In the genomic region with DNA sequence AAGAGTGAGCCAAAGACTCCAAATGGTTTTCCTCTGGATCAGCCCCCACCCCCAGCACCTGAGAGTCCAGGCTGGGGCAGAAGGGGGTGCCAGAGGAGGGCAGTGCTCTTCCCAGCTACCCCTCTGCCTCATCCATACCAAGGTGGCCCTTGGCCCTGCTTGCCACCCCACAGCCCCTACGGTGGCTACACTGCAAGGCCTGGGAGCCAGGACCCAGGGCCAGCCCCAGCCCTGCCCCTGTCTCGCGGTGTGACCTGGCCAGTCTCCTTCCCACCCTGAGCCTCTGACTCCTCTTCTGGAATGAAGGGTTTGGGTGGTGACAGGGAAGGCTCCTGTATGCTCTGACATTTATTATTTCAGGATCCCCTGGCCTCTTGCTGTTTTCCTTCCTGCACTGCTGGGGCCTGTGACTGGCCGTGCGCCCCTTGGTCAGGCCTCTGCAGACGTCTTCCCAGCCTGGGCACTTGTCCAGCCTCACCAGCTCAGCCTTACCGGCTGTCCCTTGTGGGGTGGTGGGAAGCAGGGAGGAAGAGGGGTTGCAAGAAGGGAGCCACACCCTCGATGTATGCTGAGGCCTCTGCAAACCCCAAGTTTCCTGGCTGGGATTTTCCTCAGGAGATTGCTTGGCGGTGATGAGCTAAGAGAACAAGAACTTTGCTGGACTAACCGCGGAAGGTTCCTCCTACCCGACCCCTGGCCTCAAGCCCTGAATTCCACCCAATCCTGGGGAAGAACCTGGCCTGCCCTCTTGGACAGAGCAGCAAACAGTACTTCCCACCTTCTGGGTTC, we compare ENCODE assay signal across 16 cellular contexts. TPM values are rescaled to one million over a fixed set of nuclear protein-coding genes. Genes with fewer than 3 reads are reported as not detected.
DNase-seq lines count a peak whose midpoint lies in the region; ATAC-seq and TF ChIP-seq lines count a peak whose summit lies in the region.
"Had no signal": no experiment of that assay in that cellular context is flagged by ENCODE, and none has a peak within 500 bp of the region (broad histone marks: within the 10 kb centered on the region; RNA-seq: fewer than 3 reads in every experiment).

No MANE protein-coding gene starts in this region.

- CTCF ChIA-PET in activated CD8-positive, alpha-beta memory T cell treated with anti-CD3 and anti-CD28 coated beads, Interleukin-2, amount 10 ng/mL, durations not matched to agents 7 days and 5 days (lab: Charles Lee): interaction anchor here (0.9 kb wide), 1 partner anchor 60 kb away, joined by 3 read pairs; a partner anchor contains a TSS

- TF ChIP-seq POLR2A in esophagus squamous epithelium (IDR thresholded peaks at IDR 0.05) (no peak), right lobe of liver (IDR thresholded peaks at IDR 0.05) (no peak), testis (IDR thresholded peaks at IDR 0.05) (no peak)

- H3K36me3 Mint-ChIP-seq in activated CD8-positive, alpha-beta memory T cell treated with anti-CD3 and anti-CD28 coated beads, Interleukin-2, amount 10 ng/mL, durations not matched to agents 7 days and 5 days: no peaks in the 10 kb centered on the region

- peak overlapping the region; percentile 38 to 81 (median 54) for H3K27ac ChIP-seq in esophagus squamous epithelium
- H3K27ac ChIP-seq in right lobe of liver: peak overlapping the region in 2 of 3 donors; percentile 72 to 89
- peak overlapping the region in 1 of 2 donors; percentile 56 for H3K27ac ChIP-seq in testis

- no peaks in the 10 kb centered on the region for H3K9me3 Mint-ChIP-seq in activated CD8-positive, alpha-beta memory T cell treated with anti-CD3 and anti-CD28 coated beads, Interleukin-2, amount 10 ng/mL, durations not matched to agents 7 days and 5 days (ENCODE audit: low read depth)
- H3K9me3 Mint-ChIP-seq: nephron progenitor cell; stimulated activated naive CD8-positive, alpha-beta T cell treated with anti-CD3 and anti-CD28 coated beads, Interleukin-15, amount 100 ng/mL, for 72 hours had no signal

- H3K27me3 ChIP-seq in esophagus squamous epithelium (no peaks in the 10 kb centered on the region), right lobe of liver (no peaks in the 10 kb centered on the region), testis (no peaks in the 10 kb centered on the region)

- H3K4me1 ChIP-seq in esophagus squamous epithelium (peaks cover 9 to 53% (median 16%) of the 10 kb centered on the region in 3 donors), right lobe of liver (peaks cover 0 to 48% (median 26%) of the 10 kb centered on the region in 4 donors), testis (peaks cover 7% of the 10 kb centered on the region)

- no peak overlapping the region for H3K27ac Mint-ChIP-seq in activated CD8-positive, alpha-beta memory T cell treated with anti-CD3 and anti-CD28 coated beads, Interleukin-2, amount 10 ng/mL, durations not matched to agents 7 days and 5 days
- H3K27ac Mint-ChIP-seq: nephron progenitor cell; stimulated activated naive CD8-positive, alpha-beta T cell treated with anti-CD3 and anti-CD28 coated beads, Interleukin-15, amount 100 ng/mL, for 72 hours had no signal

- H3K9me3 ChIP-seq in esophagus squamous epithelium (no peaks in the 10 kb centered on the region), right lobe of liver (no peaks in the 10 kb centered on the region), testis (no peaks in the 10 kb centered on the region)

- no peaks in the 10 kb centered on the region for H3K27me3 Mint-ChIP-seq in activated CD8-positive, alpha-beta memory T cell treated with anti-CD3 and anti-CD28 coated beads, Interleukin-2, amount 10 ng/mL, durations not matched to agents 7 days and 5 days
- H3K27me3 Mint-ChIP-seq: stimulated activated naive CD8-positive, alpha-beta T cell treated with anti-CD3 and anti-CD28 coated beads, Interleukin-15, amount 100 ng/mL, for 72 hours had no signal

- TF ChIP-seq CTCF in esophagus squamous epithelium (IDR thresholded peaks at IDR 0.05): no peak
- TF ChIP-seq CTCF in right lobe of liver (IDR thresholded peaks at IDR 0.05): no peak
- no peak for TF ChIP-seq CTCF in testis (IDR thresholded peaks at IDR 0.05)

- H3K4me3 ChIP-seq in esophagus squamous epithelium: no peak overlapping the region
- no peak overlapping the region for H3K4me3 ChIP-seq in right lobe of liver
- H3K4me3 ChIP-seq in testis: no peak overlapping the region

- no peaks in the 10 kb centered on the region for H3K36me3 ChIP-seq in esophagus squamous epithelium
- H3K36me3 ChIP-seq in right lobe of liver: no peaks in the 10 kb centered on the region
- H3K36me3 ChIP-seq in testis (ENCODE audit: low read depth, missing control alignments): no peaks in the 10 kb centered on the region

- H3K4me1 Mint-ChIP-seq in activated CD8-positive, alpha-beta memory T cell treated with anti-CD3 and anti-CD28 coated beads, Interleukin-2, amount 10 ng/mL, durations not matched to agents 7 days and 5 days: no peaks in the 10 kb centered on the region
- H3K4me1 Mint-ChIP-seq: stimulated activated naive CD8-positive, alpha-beta T cell treated with anti-CD3 and anti-CD28 coated beads, Interleukin-15, amount 100 ng/mL, for 72 hours had no signal

- H3K4me3 Mint-ChIP-seq in activated CD8-positive, alpha-beta memory T cell treated with anti-CD3 and anti-CD28 coated beads, Interleukin-2, amount 10 ng/mL, durations not matched to agents 7 days and 5 days: no peak overlapping the region
- H3K4me3 Mint-ChIP-seq: nephron progenitor cell; stimulated activated naive CD8-positive, alpha-beta T cell treated with anti-CD3 and anti-CD28 coated beads, Interleukin-15, amount 100 ng/mL, for 72 hours had no signal

- WGBS in esophagus squamous epithelium, 2 donors: 73 to 77% methylated on average over 7 to 11 of the region's 12 CpGs
- 19% methylated on average over 3 of the region's 12 CpGs for WGBS in right lobe of liver (ENCODE audit: insufficient coverage, low coverage, low lambda C conversion rate, missing lambda C conversion rate)
- 42 to 59% methylated on average over 8 to 12 of the region's 12 CpGs for WGBS in testis, 2 donors

- intact Hi-C loops in esophagus squamous epithelium (cut with DNase I) (no loop called here), right lobe of liver (cut with DNase I) (no loop called here), testis (cut with DNase I; ENCODE audit: low total_unique reads) (no loop called here)

- ATAC-seq in right lobe of liver (peak in 3 of 4 donors; percentile 4 to 43 (median 5)), HG02884 (IDR thresholded peaks at IDR 0.05; ENCODE audit: unreplicated experiment) (no peak)
- ATAC-seq in activated CD8-positive, alpha-beta memory T cell treated with anti-CD3 and anti-CD28 coated beads, Interleukin-2, amount 10 ng/mL, durations not matched to agents 7 days and 5 days: no peak
- ATAC-seq: activated CD4-positive, CD25-positive, alpha-beta regulatory T cell treated with anti-CD3 and anti-CD28 coated beads, Interleukin-2, amount 50 U/mL, for 24 hours; HCT116; SK-N-SH treated with all-trans-retinoic acid at 6 μM for 48 hours; stimulated activated naive CD8-positive, alpha-beta T cell treated with anti-CD3 and anti-CD28 coated beads, Interleukin-15, amount 100 ng/mL, for 72 hours had no signal

- DNase-seq in M059J (ENCODE audit: low read depth): peak; percentile 90
- no peak for DNase-seq in esophagus squamous epithelium (lab: John Stamatoyannopoulos, UW)
- peak in 1 of 3 donors; percentile 75 for DNase-seq in right lobe of liver
- peak; percentile 57 for DNase-seq in testis
- no peak for DNase-seq in activated CD8-positive, alpha-beta memory T cell treated with anti-CD3 and anti-CD28 coated beads, Interleukin-2, amount 10 ng/mL, durations not matched to agents 7 days and 5 days
- no peak for DNase-seq in T-helper 9 cell
- DNase-seq in stimulated activated CD4-positive, alpha-beta T cell treated with anti-CD3 and anti-CD28 coated beads, Interleukin-4, amount 100 ng/mL, for 4 hours: no peak
- DNase-seq: activated gamma-delta T cell treated with Interleukin-2 at 50 U/mL for 16 hours; MM.1S; NCI-H69; nephron progenitor cell; stimulated activated naive CD8-positive, alpha-beta T cell treated with anti-CD3 and anti-CD28 coated beads, Interleukin-15, amount 100 ng/mL, for 72 hours had no signal

RNA-seq across cellular contexts. Expression of a gene that starts 13.5 kb away (rescaled TPM):
- 6.7 and 13.7 TPM in 2 replicates for total RNA-seq in M059J (2014; rRNA removed; shearing (Covaris generic))
- total RNA-seq in esophagus squamous epithelium: 10 to 100 TPM; 17.6 to 39.0 (median 30.5) TPM
- 10 to 100 TPM; 12.3 to 22.1 (median 16.6) TPM for total RNA-seq in right lobe of liver
- total RNA-seq in testis: 10 to 100 TPM; 43.1 to 48.0 TPM
- 34.1 TPM for polyA plus RNA-seq in testis (ENCODE audit: insufficient read depth, low read depth, low replicate concordance)
- total RNA-seq in activated CD8-positive, alpha-beta memory T cell treated with anti-CD3 and anti-CD28 coated beads, Interleukin-2, amount 10 ng/mL, durations not matched to agents 7 days and 5 days: under 1 TPM in 1 of 2 experiments, not detected in 1; 0.35 TPM

RNA-seq across cellular contexts. Expression of a gene that starts 45.9 kb away (rescaled TPM):
- total RNA-seq in M059J (2014; rRNA removed; shearing (Covaris generic)): 0.07 and 0.30 TPM in 2 replicates
- total RNA-seq in esophagus squamous epithelium (10 to 100 TPM in 3 of 4 donors, 1 to 10 TPM in 1; 9.1 to 30.7 (median 25.1) TPM), right lobe of liver (10 to 100 TPM; 53.3 to 94.0 (median 63.2) TPM), testis (10 to 100 TPM; 12.6 to 14.7 TPM)
- polyA plus RNA-seq in testis (ENCODE audit: insufficient read depth, low read depth, low replicate concordance): 10.8 TPM
- 1 to 10 TPM in 1 of 2 experiments, under 1 TPM in 1; 0.26 to 1.3 TPM for total RNA-seq in activated CD8-positive, alpha-beta memory T cell treated with anti-CD3 and anti-CD28 coated beads, Interleukin-2, amount 10 ng/mL, durations not matched to agents 7 days and 5 days

Comparison
In these comparisons a context has a peak if more than half of its experiments do, and no peak if none do; other contexts are left out.
1. DNase-seq: peak in M059J (single experiment) and testis (single experiment); none in esophagus squamous epithelium (single experiment), activated CD8-positive, alpha-beta memory T cell treated with anti-CD3 and anti-CD28 coated beads, Interleukin-2, amount 10 ng/mL, durations not matched to agents 7 days and 5 days (single experiment), T-helper 9 cell (single experiment) and stimulated activated CD4-positive, alpha-beta T cell treated with anti-CD3 and anti-CD28 coated beads, Interleukin-4, amount 100 ng/mL, for 4 hours (0 of 2).
2. ATAC-seq: peak in right lobe of liver (3 of 4); none in HG02884 (single experiment) and activated CD8-positive, alpha-beta memory T cell treated with anti-CD3 and anti-CD28 coated beads, Interleukin-2, amount 10 ng/mL, durations not matched to agents 7 days and 5 days (single experiment).